In genomic region chr17:1563471-1563785, GRCh38 we compare ENCODE assay signal across 7 cellular contexts. TPM values are rescaled to one million over a fixed set of nuclear protein-coding genes. Genes with fewer than 3 reads are reported as not detected.
DNase-seq lines count a peak whose midpoint lies in the region; ATAC-seq and TF ChIP-seq lines count a peak whose summit lies in the region.
"Not testable (repeated sequence)": the region's sequence is repeated elsewhere in the genome, so short reads cannot be mapped to it uniquely, and the experiment has no call there.

No MANE protein-coding gene starts in this region.

- peaks cover 27% of the 10 kb centered on the region for H4K20me1 ChIP-seq in Loucy (ENCODE audit: insufficient read depth, low read length, poor library complexity, severe bottlenecking)

- not testable (repeated sequence) for TF ChIP-seq CTCF in CD8-positive, alpha-beta T cell (IDR thresholded peaks at IDR 0.05); Loucy (conservative IDR thresholded peaks at IDR 0.05; ENCODE audit: low read length); breast epithelium (IDR thresholded peaks at IDR 0.05); left ventricle myocardium inferior (IDR thresholded peaks at IDR 0.05; ENCODE audit: borderline replicate concordance)

- not testable (repeated sequence) for H3K14ac ChIP-seq in neuronal stem cell (ENCODE audit: low read length)

- no CpG with 5 or more reads among the region's 15 CpGs for WGBS in neuronal stem cell (ENCODE audit: extremely low coverage in 2 of 2, insufficient read length in 2 of 2, insufficient replicate concordance in 1 of 2), 2 donors

- DNase-seq in CD8-positive, alpha-beta T cell; activated T-cell treated with anti-CD3 and anti-CD28 coated beads, Interleukin-2, amount 50 U/mL, for 72 hours; breast epithelium (ENCODE audit: low spot score in 2 of 2); left ventricle myocardium inferior; neuronal stem cell (ENCODE audit: low spot score): not testable (repeated sequence)

- peak overlapping the region; percentile 0 for H3K23ac ChIP-seq in neuronal stem cell (ENCODE audit: low read depth, low read length, poor library complexity)

- not testable (repeated sequence) for H3K27me3 ChIP-seq in CD8-positive, alpha-beta T cell (ENCODE audit: insufficient read depth, low read length); Loucy (ENCODE audit: insufficient read depth, low read length, poor library complexity, severe bottlenecking); breast epithelium; left ventricle myocardium inferior (ENCODE audit: low read depth); neuronal stem cell (ENCODE audit: control insufficient read depth in 3 of 3, insufficient read depth in 3 of 3, low read depth in 1 of 3, low read length in 3 of 3)

- intact Hi-C loops in CD8-positive, alpha-beta T cell (cut with DNase I, micrococcal nuclease), result loop anchor here (2.0 to 5.0 kb wide), 5 partner anchors 75 to 154 kb away; partner anchors contain the start of genes CRK (in 1 of the 2), RILP (in 1 of the 2) and SCARF1 (in 1 of the 2)
- intact Hi-C loops in breast epithelium (cut with DNase I; ENCODE audit: low total_unique reads); left ventricle myocardium inferior (cut with micrococcal nuclease): not testable (repeated sequence)

- H3K9ac ChIP-seq in Loucy (ENCODE audit: low read depth, low read length, poor library complexity, severe bottlenecking); neuronal stem cell (ENCODE audit: low read depth, low read length, poor library complexity): not testable (repeated sequence)

- H4K91ac ChIP-seq in neuronal stem cell (ENCODE audit: low read depth, low read length, poor library complexity), result not testable (repeated sequence)

- H2BK120ac ChIP-seq in neuronal stem cell (ENCODE audit: low read depth, low read length), result not testable (repeated sequence)

- not testable (repeated sequence) for H3F3A ChIP-seq in Loucy (ENCODE audit: low read depth)

- not testable (repeated sequence) for H2AFZ ChIP-seq in Loucy (ENCODE audit: low read length); neuronal stem cell (ENCODE audit: low read length)

- not testable (repeated sequence) for H3K4me3 ChIP-seq in CD8-positive, alpha-beta T cell (ENCODE audit: low read depth, low read length); neuronal stem cell (ENCODE audit: low read length in 2 of 2)
- peak overlapping the region; percentile 78 for H3K4me3 ChIP-seq in Loucy (ENCODE audit: low read length, poor library complexity, severe bottlenecking)
- H3K4me3 ChIP-seq in breast epithelium, result peak overlapping the region in 2 of 3 donors; percentile 92 to 94
- peak overlapping the region; percentile 90 for H3K4me3 ChIP-seq in left ventricle myocardium inferior

- POLR2A ChIA-PET in CD8-positive, alpha-beta T cell (lab: Charles Lee), result interaction anchor here (1.5 kb wide), 1 partner anchor 66 kb away, joined by 6 read pairs; the partner anchor contains the start of gene SLC43A2

- H3K27me3 Mint-ChIP-seq in CD8-positive, alpha-beta T cell (ENCODE audit: low read depth); T-helper 1 cell treated with Interleukin-12 subunit alpha and Interleukin-12 subunit beta and Interleukin-4 antibody, amounts not matched to agents 30 μg/mL and 1 μg/mL, for 36 hours (ENCODE audit: low read depth); activated T-cell treated with anti-CD3 and anti-CD28 coated beads, Interleukin-2, amount 50 U/mL, for 72 hours (ENCODE audit: low read depth): not testable (repeated sequence)

- not testable (repeated sequence) for H3K18ac ChIP-seq in neuronal stem cell (ENCODE audit: low read length)

- TF ChIP-seq POLR2A in breast epithelium (IDR thresholded peaks at IDR 0.05), result not testable (repeated sequence)

- H3K4me2 ChIP-seq in Loucy (ENCODE audit: low read depth, low read length, poor library complexity, severe bottlenecking), result peak overlapping the region; percentile 66
- H3K4me2 ChIP-seq in neuronal stem cell (ENCODE audit: insufficient read depth, low read length, poor library complexity, severe bottlenecking), result not testable (repeated sequence)

- CTCF ChIA-PET in CD8-positive, alpha-beta T cell (lab: Charles Lee), result not testable (repeated sequence)

- not testable (repeated sequence) for H3K9me3 Mint-ChIP-seq in CD8-positive, alpha-beta T cell; T-helper 1 cell treated with Interleukin-12 subunit alpha and Interleukin-12 subunit beta and Interleukin-4 antibody, amounts not matched to agents 30 μg/mL and 1 μg/mL, for 36 hours; activated T-cell treated with anti-CD3 and anti-CD28 coated beads, Interleukin-2, amount 50 U/mL, for 72 hours

- not testable (repeated sequence) for ATAC-seq in CD8-positive, alpha-beta T cell; activated T-cell treated with anti-CD3 and anti-CD28 coated beads, Interleukin-2, amount 50 U/mL, for 72 hours (replicated peaks in 1 of 2)

- H4K8ac ChIP-seq in neuronal stem cell (ENCODE audit: low read depth, low read length), result not testable (repeated sequence)

- not testable (repeated sequence) for H3K36me3 ChIP-seq in CD8-positive, alpha-beta T cell (ENCODE audit: insufficient read depth, low read length); Loucy (ENCODE audit: insufficient read depth, low read length); breast epithelium; left ventricle myocardium inferior; neuronal stem cell (replicated peaks in 1 of 2; ENCODE audit: control insufficient read depth in 2 of 2, insufficient read depth in 2 of 2, low read length in 2 of 2)

- H3K4me3 Mint-ChIP-seq in CD8-positive, alpha-beta T cell, result peak overlapping the region; percentile 83
- peak overlapping the region; percentile 71 for H3K4me3 Mint-ChIP-seq in T-helper 1 cell treated with Interleukin-12 subunit alpha and Interleukin-12 subunit beta and Interleukin-4 antibody, amounts not matched to agents 30 μg/mL and 1 μg/mL, for 36 hours
- H3K4me3 Mint-ChIP-seq in activated T-cell treated with anti-CD3 and anti-CD28 coated beads, Interleukin-2, amount 50 U/mL, for 72 hours, result peak overlapping the region; percentile 73 to 77

- not testable (repeated sequence) for H2BK12ac ChIP-seq in neuronal stem cell (ENCODE audit: low read length)

- H3K4ac ChIP-seq in neuronal stem cell (ENCODE audit: low read length), result not testable (repeated sequence)

- not testable (repeated sequence) for H2BK15ac ChIP-seq in neuronal stem cell (ENCODE audit: low read length)

- H2BK5ac ChIP-seq in neuronal stem cell (ENCODE audit: low read length), result not testable (repeated sequence)

- H3K27ac Mint-ChIP-seq in CD8-positive, alpha-beta T cell, result peak overlapping the region; percentile 77
- H3K27ac Mint-ChIP-seq in T-helper 1 cell treated with Interleukin-12 subunit alpha and Interleukin-12 subunit beta and Interleukin-4 antibody, amounts not matched to agents 30 μg/mL and 1 μg/mL, for 36 hours, result peak overlapping the region; percentile 77
- not testable (repeated sequence) for H3K27ac Mint-ChIP-seq in activated T-cell treated with anti-CD3 and anti-CD28 coated beads, Interleukin-2, amount 50 U/mL, for 72 hours

- H3K27ac ChIP-seq in CD8-positive, alpha-beta T cell (ENCODE audit: low read depth, low read length); breast epithelium; left ventricle myocardium inferior (replicated peaks); neuronal stem cell (replicated peaks; ENCODE audit: low read length): not testable (repeated sequence)

- H3K4me1 ChIP-seq in CD8-positive, alpha-beta T cell (ENCODE audit: insufficient read depth, low read length), result peaks cover 21% of the 10 kb centered on the region
- H3K4me1 ChIP-seq in Loucy (ENCODE audit: insufficient read depth, low read length, poor library complexity, severe bottlenecking), result peaks cover 31% of the 10 kb centered on the region
- H3K4me1 ChIP-seq in breast epithelium, result not testable (repeated sequence)
- peaks cover 39% of the 10 kb centered on the region for H3K4me1 ChIP-seq in left ventricle myocardium inferior
- H3K4me1 ChIP-seq in neuronal stem cell (ENCODE audit: control insufficient read depth in 2 of 2, insufficient read depth in 1 of 2, low read depth in 1 of 2, low read length in 2 of 2), result peaks cover 19 to 24% of the 10 kb centered on the region in 2 donors

- H3K36me3 Mint-ChIP-seq in CD8-positive, alpha-beta T cell; T-helper 1 cell treated with Interleukin-12 subunit alpha and Interleukin-12 subunit beta and Interleukin-4 antibody, amounts not matched to agents 30 μg/mL and 1 μg/mL, for 36 hours (ENCODE audit: low read depth); activated T-cell treated with anti-CD3 and anti-CD28 coated beads, Interleukin-2, amount 50 U/mL, for 72 hours (ENCODE audit: insufficient read depth in 2 of 2): not testable (repeated sequence)

- peaks cover 39% of the 10 kb centered on the region for H3K79me2 ChIP-seq in Loucy (ENCODE audit: insufficient read depth, low read length)

- not testable (repeated sequence) for H3K9me3 ChIP-seq in CD8-positive, alpha-beta T cell (ENCODE audit: low read length); Loucy (ENCODE audit: insufficient read depth, low read depth, low read length); breast epithelium; left ventricle myocardium inferior (replicated peaks); neuronal stem cell (replicated peaks in 1 of 2; ENCODE audit: control insufficient read depth in 2 of 2, insufficient read depth in 1 of 2, low read depth in 1 of 2, low read length in 2 of 2)

- peaks cover 14% of the 10 kb centered on the region for H3K79me1 ChIP-seq in neuronal stem cell (ENCODE audit: low read depth, low read length)

- not testable (repeated sequence) for H2AK5ac ChIP-seq in neuronal stem cell (ENCODE audit: low read depth, low read length)

- peaks cover 48% of the 10 kb centered on the region for H3K4me1 Mint-ChIP-seq in CD8-positive, alpha-beta T cell (ENCODE audit: low read depth)
- peaks cover 35% of the 10 kb centered on the region for H3K4me1 Mint-ChIP-seq in T-helper 1 cell treated with Interleukin-12 subunit alpha and Interleukin-12 subunit beta and Interleukin-4 antibody, amounts not matched to agents 30 μg/mL and 1 μg/mL, for 36 hours (ENCODE audit: low read depth)
- H3K4me1 Mint-ChIP-seq in activated T-cell treated with anti-CD3 and anti-CD28 coated beads, Interleukin-2, amount 50 U/mL, for 72 hours (ENCODE audit: low read depth), result peaks cover 49% of the 10 kb centered on the region

- H3K9me2 ChIP-seq in Loucy (replicated peaks; ENCODE audit: low read depth, low read length), result not testable (repeated sequence)

RNA-seq across cellular contexts. Expression of gene PITPNA, which starts 0.8 kb away (rescaled TPM):
- 10 to 100 TPM; 25.6 to 27.2 TPM for total RNA-seq in CD8-positive, alpha-beta T cell
- 10 to 100 TPM; 36.0 to 40.7 TPM for total RNA-seq in activated T-cell treated with anti-CD3 and anti-CD28 coated beads, Interleukin-2, amount 50 U/mL, for 72 hours
- total RNA-seq in breast epithelium (10 to 100 TPM; 24.6 to 37.7 (median 28.8) TPM), left ventricle myocardium inferior (49.1 TPM)
- polyA plus RNA-seq in neuronal stem cell (2013, experiment 1 of 2), result 62.6 TPM
- 64.6 TPM for polyA plus RNA-seq in neuronal stem cell (2013, experiment 2 of 2)

RNA-seq across cellular contexts. Expression of gene INPP5K, which starts 47.0 kb away (rescaled TPM):
- total RNA-seq in CD8-positive, alpha-beta T cell, result 100 to 1,000 TPM; 204 to 221 TPM
- 10 to 100 TPM; 48.4 to 51.2 TPM for total RNA-seq in activated T-cell treated with anti-CD3 and anti-CD28 coated beads, Interleukin-2, amount 50 U/mL, for 72 hours
- total RNA-seq in breast epithelium, result 100 to 1,000 TPM in 1 of 3 donors, 10 to 100 TPM in 2; 75.2 to 177 (median 88.8) TPM
- 35.2 TPM for total RNA-seq in left ventricle myocardium inferior
- 11.1 TPM for polyA plus RNA-seq in neuronal stem cell (2013, experiment 1 of 2)
- 10.1 TPM for polyA plus RNA-seq in neuronal stem cell (2013, experiment 2 of 2)
